9 cellular contexts compared by ENCODE assay signal in the genomic region with DNA sequence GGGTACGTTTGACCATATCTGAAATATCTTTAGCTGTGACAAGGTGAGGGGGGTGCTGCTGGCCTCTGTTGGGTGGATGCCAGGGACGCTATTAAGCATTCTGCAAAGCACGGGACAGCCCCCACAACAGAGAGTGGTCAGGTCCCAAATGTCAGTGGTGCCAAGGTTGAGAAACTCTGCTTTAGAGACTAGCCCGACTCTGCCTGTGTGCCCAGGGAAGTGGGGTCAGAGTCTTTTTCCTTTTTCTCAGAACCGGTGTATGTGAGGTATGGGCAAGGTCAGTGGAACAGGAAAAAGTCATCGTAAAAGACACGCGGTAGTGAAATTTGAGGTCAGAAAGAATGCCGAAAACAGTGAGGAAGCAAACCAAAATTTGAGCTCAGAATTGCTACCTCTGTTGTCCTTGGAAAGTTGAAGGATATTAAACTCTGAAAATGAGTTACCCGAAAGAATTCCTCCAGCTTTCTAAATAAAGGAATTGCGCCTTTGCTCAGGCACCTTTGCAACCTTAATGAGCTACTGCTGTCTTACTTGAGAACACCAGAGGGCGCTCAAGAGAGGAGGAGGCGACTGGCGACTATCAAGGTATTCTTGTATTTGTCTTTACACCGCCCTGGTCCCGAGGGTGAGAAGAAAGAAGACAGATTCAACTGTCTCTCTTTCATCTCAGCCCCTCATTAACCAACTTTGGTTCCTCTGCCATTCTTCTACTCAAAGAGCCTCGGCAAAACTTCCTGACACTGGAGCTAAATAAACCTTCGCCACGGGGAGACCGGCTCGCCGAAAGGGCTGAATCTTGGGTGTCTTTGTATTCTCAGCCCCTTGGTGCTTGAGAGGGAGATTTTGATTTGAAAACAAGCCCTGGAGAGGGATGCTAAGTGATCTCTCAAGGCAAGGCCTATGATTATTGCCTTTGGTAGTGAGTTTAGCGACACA.
DNase-seq lines count a peak whose midpoint lies in the region; ATAC-seq, FAIRE-seq and TF ChIP-seq lines count a peak whose summit lies in the region.
"Had no signal": no experiment of that assay in that cellular context is flagged by ENCODE, and none has a peak within 500 bp of the region (broad histone marks: within the 10 kb centered on the region; RNA-seq: fewer than 3 reads in every experiment).

No MANE protein-coding gene starts in this region.

- peaks cover 0 to 2% (median 0%) of the 10 kb centered on the region in 7 donors for H3K9me3 Mint-ChIP-seq in CD4-positive, CD25-positive, alpha-beta regulatory T cell

- peaks cover 19% of the 10 kb centered on the region for H3K27me3 Mint-ChIP-seq in CD4-positive, CD25-positive, alpha-beta regulatory T cell

- H3K27ac ChIP-seq in CD4-positive, CD25-positive, alpha-beta regulatory T cell (ENCODE audit: insufficient read depth, low read length, poor library complexity, severe bottlenecking), result no peak overlapping the region
- H3K27ac ChIP-seq: SJSA1 had no signal

- no peaks in the 10 kb centered on the region for H3K27me3 ChIP-seq in CD4-positive, CD25-positive, alpha-beta regulatory T cell (ENCODE audit: control insufficient read depth, insufficient read depth, low read length)

- DNase-seq in CD4-positive, CD25-positive, alpha-beta regulatory T cell, result peak; percentile 18 to 60 (median 51)
- DNase-seq in H54 (ENCODE audit: insufficient read length, low spot score) (peak; percentile 36), NCI-H774 (lab: John Stamatoyannopoulos, UW) (peak; percentile 23), glomerular endothelial cell (ENCODE audit: extremely low read depth, low read depth, low spot score) (peak; percentile 5), renal cortical epithelial cell (ENCODE audit: low read depth) (peak; percentile 33), OCI-M2 (lab: John Stamatoyannopoulos, UW; ENCODE audit: unreplicated experiment) (no peak)
- peak; percentile 34 to 37 for DNase-seq in activated T-cell treated with anti-CD3 and anti-CD28 coated beads, Interleukin-2, amount 50 U/mL, for 48 hours

- peaks cover 0 to 11% (median 4%) of the 10 kb centered on the region in 4 donors for H3K4me1 Mint-ChIP-seq in CD4-positive, CD25-positive, alpha-beta regulatory T cell

- H3K36me3 ChIP-seq in CD4-positive, CD25-positive, alpha-beta regulatory T cell (ENCODE audit: control insufficient read depth, insufficient read depth, low read length), result no peaks in the 10 kb centered on the region
- H3K36me3 ChIP-seq: SJSA1 had no signal

- H3K4me1 ChIP-seq in CD4-positive, CD25-positive, alpha-beta regulatory T cell (ENCODE audit: control insufficient read depth, insufficient read depth, low read length, poor library complexity, severe bottlenecking), result no peaks in the 10 kb centered on the region
- H3K4me1 ChIP-seq: SJSA1 had no signal

- TF ChIP-seq POLR2A in H54 (IDR thresholded peaks at IDR 0.05; ENCODE audit: low read depth, low read length), result no peak

- no peaks in the 10 kb centered on the region for H3K9me3 ChIP-seq in CD4-positive, CD25-positive, alpha-beta regulatory T cell (ENCODE audit: control insufficient read depth in 2 of 2, low read length in 2 of 2)
- H3K9me3 ChIP-seq: SJSA1 had no signal

- peak in 1 of 2 donors; percentile 40 for ATAC-seq in CD4-positive, CD25-positive, alpha-beta regulatory T cell (ENCODE audit: low read depth in 2 of 2)
- no peak for ATAC-seq in GM18907 (IDR thresholded peaks at IDR 0.05; ENCODE audit: unreplicated experiment)

- H3K27ac Mint-ChIP-seq in CD4-positive, CD25-positive, alpha-beta regulatory T cell, result peak overlapping the region in 1 of 3 donors; percentile 11

- H3K36me3 Mint-ChIP-seq in CD4-positive, CD25-positive, alpha-beta regulatory T cell, result no peaks in the 10 kb centered on the region

- no peak for FAIRE-seq in H54 (lab: Jason Lieb, UNC)

- no peak overlapping the region for H3K4me3 ChIP-seq in CD4-positive, CD25-positive, alpha-beta regulatory T cell (ENCODE audit: low read depth, low read length)
- H3K4me3 ChIP-seq: SJSA1 had no signal

- no peak overlapping the region for H3K4me3 Mint-ChIP-seq in CD4-positive, CD25-positive, alpha-beta regulatory T cell
